In the genomic region with DNA sequence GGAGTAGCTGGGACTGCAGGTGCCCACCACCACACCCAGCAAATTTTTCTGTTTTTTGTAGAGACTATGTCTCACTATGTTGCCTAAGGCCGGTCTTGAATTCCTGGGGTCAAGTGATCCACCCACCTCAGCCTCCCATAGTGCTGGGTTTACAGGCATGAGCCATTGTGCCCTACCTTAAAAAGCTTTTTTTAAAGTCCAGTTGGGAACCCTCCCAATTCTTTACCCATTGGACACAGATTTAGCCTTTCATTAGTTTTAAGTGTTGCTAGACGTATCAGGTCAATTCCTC, we compare ENCODE assay signal across 15 cellular contexts. TPM values are rescaled to one million over a fixed set of nuclear protein-coding genes. Genes with fewer than 3 reads are reported as not detected.
DNase-seq lines count a peak whose midpoint lies in the region; ATAC-seq lines count a peak whose summit lies in the region.
"Had no signal": no experiment of that assay in that cellular context is flagged by ENCODE, and none has a peak within 500 bp of the region (broad histone marks: within the 10 kb centered on the region; RNA-seq: fewer than 3 reads in every experiment).

No MANE protein-coding gene starts in this region.

- no peaks in the 10 kb centered on the region for H3K36me3 ChIP-seq in CD4-positive, alpha-beta memory T cell (ENCODE audit: insufficient read depth, low read length)
- H3K36me3 ChIP-seq: thyroid gland had no signal

- POLR2A ChIA-PET in CD4-positive, alpha-beta memory T cell (lab: Charles Lee; ENCODE audit: partially characterized antibody): interaction anchor here (2.1 to 5.7 kb wide), 7 partner anchors 11 to 76 kb away, joined by 11 to 144 read pairs (median 50); a partner anchor contains a TSS
- POLR2A ChIA-PET in naive thymus-derived CD8-positive, alpha-beta T cell (lab: Charles Lee): interaction anchor here (0.6 to 6.2 kb wide), 8 partner anchors 12 to 75 kb away, joined by 3 to 97 read pairs (median 22); a partner anchor contains a TSS

- no peaks in the 10 kb centered on the region for H3K27me3 Mint-ChIP-seq in CD4-positive, alpha-beta memory T cell
- H3K27me3 Mint-ChIP-seq in activated T-helper 1 cell treated with anti-CD3 and anti-CD28 coated beads, Interleukin-12 subunit alpha, Interleukin-12 subunit beta, Interleukin-2, Interleukin-4 antibody, amounts not matched to agents 30 ng/mL and 10 ng/mL and 1 ng/mL, durations not matched to agents 14 hours and 24 hours and 36 hours (ENCODE audit: insufficient read depth): no peaks in the 10 kb centered on the region
- H3K27me3 Mint-ChIP-seq in naive thymus-derived CD8-positive, alpha-beta T cell: no peaks in the 10 kb centered on the region

- no peaks in the 10 kb centered on the region for H3K9me3 ChIP-seq in CD4-positive, alpha-beta memory T cell (ENCODE audit: control insufficient read depth in 1 of 2, low read length in 2 of 2)
- H3K9me3 ChIP-seq: thyroid gland had no signal

- peak overlapping the region; percentile 97 for H3K27ac ChIP-seq in CD4-positive, alpha-beta memory T cell (ENCODE audit: low read depth, low read length)
- H3K27ac ChIP-seq: thyroid gland had no signal

- no peak overlapping the region for H3K4me3 ChIP-seq in CD4-positive, alpha-beta memory T cell (ENCODE audit: low read length in 2 of 2)

- peaks cover 0 to 16% of the 10 kb centered on the region in 2 donors for H3K36me3 Mint-ChIP-seq in CD4-positive, alpha-beta memory T cell
- H3K36me3 Mint-ChIP-seq in activated T-helper 1 cell treated with anti-CD3 and anti-CD28 coated beads, Interleukin-12 subunit alpha, Interleukin-12 subunit beta, Interleukin-2, Interleukin-4 antibody, amounts not matched to agents 30 ng/mL and 10 ng/mL and 1 ng/mL, durations not matched to agents 14 hours and 24 hours and 36 hours (ENCODE audit: low read depth): no peaks in the 10 kb centered on the region
- H3K36me3 Mint-ChIP-seq in naive thymus-derived CD8-positive, alpha-beta T cell: peaks cover 0 to 2% (median 0%) of the 10 kb centered on the region in 3 donors

- intact Hi-C loops in CD4-positive, alpha-beta memory T cell (cut with micrococcal nuclease): loop anchor here (5.0 kb wide), 1 partner anchor 36 kb away; no protein-coding TSS in a partner anchor
- intact Hi-C loops in activated T-helper 1 cell treated with anti-CD3 and anti-CD28 coated beads, Interleukin-12 subunit alpha, Interleukin-12 subunit beta, Interleukin-2, Interleukin-4 antibody, amounts not matched to agents 30 ng/mL and 10 ng/mL and 1 ng/mL, durations not matched to agents 14 hours and 24 hours and 36 hours (cut with micrococcal nuclease): loop anchor here (5.0 to 10.0 kb wide), 2 partner anchors 594 to 899 kb away; a partner anchor contains a TSS

- in situ Hi-C loops in KBM-7 (cut with MboI; ENCODE audit: low pct_unique_long_range_greater_than_20kb, low sequenced_read_pairs): no loop called here

- peaks cover 0 to 1% (median 0%) of the 10 kb centered on the region in 8 donors for H3K9me3 Mint-ChIP-seq in CD4-positive, alpha-beta memory T cell
- no peaks in the 10 kb centered on the region for H3K9me3 Mint-ChIP-seq in activated T-helper 1 cell treated with anti-CD3 and anti-CD28 coated beads, Interleukin-12 subunit alpha, Interleukin-12 subunit beta, Interleukin-2, Interleukin-4 antibody, amounts not matched to agents 30 ng/mL and 10 ng/mL and 1 ng/mL, durations not matched to agents 14 hours and 24 hours and 36 hours
- no peaks in the 10 kb centered on the region for H3K9me3 Mint-ChIP-seq in naive thymus-derived CD8-positive, alpha-beta T cell

- no peaks in the 10 kb centered on the region for H3K27me3 ChIP-seq in CD4-positive, alpha-beta memory T cell (ENCODE audit: insufficient read depth, low read length)
- H3K27me3 ChIP-seq: thyroid gland had no signal

- H3K4me1 ChIP-seq in CD4-positive, alpha-beta memory T cell (ENCODE audit: insufficient read depth, low read length): peaks cover 35% of the 10 kb centered on the region

- peaks cover 23 to 56% (median 43%) of the 10 kb centered on the region in 4 donors for H3K4me1 Mint-ChIP-seq in CD4-positive, alpha-beta memory T cell
- H3K4me1 Mint-ChIP-seq in activated T-helper 1 cell treated with anti-CD3 and anti-CD28 coated beads, Interleukin-12 subunit alpha, Interleukin-12 subunit beta, Interleukin-2, Interleukin-4 antibody, amounts not matched to agents 30 ng/mL and 10 ng/mL and 1 ng/mL, durations not matched to agents 14 hours and 24 hours and 36 hours (ENCODE audit: low read depth): peaks cover 68% of the 10 kb centered on the region
- H3K4me1 Mint-ChIP-seq in naive thymus-derived CD8-positive, alpha-beta T cell: peaks cover 13 to 47% (median 33%) of the 10 kb centered on the region in 4 donors

- peak overlapping the region in 7 of 8 donors; percentile 27 to 98 (median 66) for H3K4me3 Mint-ChIP-seq in CD4-positive, alpha-beta memory T cell
- H3K4me3 Mint-ChIP-seq in activated T-helper 1 cell treated with anti-CD3 and anti-CD28 coated beads, Interleukin-12 subunit alpha, Interleukin-12 subunit beta, Interleukin-2, Interleukin-4 antibody, amounts not matched to agents 30 ng/mL and 10 ng/mL and 1 ng/mL, durations not matched to agents 14 hours and 24 hours and 36 hours: peak overlapping the region; percentile 70
- peak overlapping the region; percentile 22 to 76 (median 56) for H3K4me3 Mint-ChIP-seq in naive thymus-derived CD8-positive, alpha-beta T cell

- peak overlapping the region; percentile 57 to 99 (median 83) for H3K27ac Mint-ChIP-seq in CD4-positive, alpha-beta memory T cell
- peak overlapping the region; percentile 75 for H3K27ac Mint-ChIP-seq in activated T-helper 1 cell treated with anti-CD3 and anti-CD28 coated beads, Interleukin-12 subunit alpha, Interleukin-12 subunit beta, Interleukin-2, Interleukin-4 antibody, amounts not matched to agents 30 ng/mL and 10 ng/mL and 1 ng/mL, durations not matched to agents 14 hours and 24 hours and 36 hours
- H3K27ac Mint-ChIP-seq in naive thymus-derived CD8-positive, alpha-beta T cell: peak overlapping the region; percentile 13 to 89 (median 80)

- ATAC-seq in naive thymus-derived CD8-positive, alpha-beta T cell: no peak
- ATAC-seq in HG03280 (IDR thresholded peaks at IDR 0.05; ENCODE audit: unreplicated experiment): no peak

- CTCF ChIA-PET in CD4-positive, alpha-beta memory T cell (lab: Charles Lee; ENCODE audit: partially characterized antibody): interaction anchor here (0.5 to 5.5 kb wide), 6 partner anchors 27 to 62 kb away, joined by 3 to 35 read pairs (median 3); no protein-coding TSS in a partner anchor

- no peak for DNase-seq in CD4-positive, alpha-beta memory T cell
- DNase-seq in ELF-1 (ENCODE audit: low read depth, low spot score) (peak; percentile 23), KBM-7 (no peak), NCI-H226 (no peak)
- DNase-seq in activated T-helper 1 cell treated with anti-CD3 and anti-CD28 coated beads, Interleukin-12 subunit alpha, Interleukin-12 subunit beta, Interleukin-2, Interleukin-4 antibody, amounts not matched to agents 30 ng/mL and 10 ng/mL and 1 ng/mL, durations not matched to agents 14 hours and 24 hours and 36 hours (ENCODE audit: low spot score): no peak
- no peak for DNase-seq in naive thymus-derived CD8-positive, alpha-beta T cell
- DNase-seq: C1 segment of cervical spinal cord, cerebellar nuclear complex, H7, NCI-H1930, NCI-H510A treated with DMSO at 0.1 percent for 48 hours, nucleus accumbens, SIG-M5, thyroid gland had no signal

RNA-seq across cellular contexts. Expression of a gene that starts 1.7 kb away (rescaled TPM):
- total RNA-seq in CD4-positive, alpha-beta memory T cell: 10 to 100 TPM; 63.1 to 69.4 TPM
- polyA plus RNA-seq in CD4-positive, alpha-beta memory T cell: 10 to 100 TPM in 1 of 2 donors, 1 to 10 TPM in 1; 8.4 to 21.3 TPM
- 50.8 and 59.0 TPM in 2 replicates for total RNA-seq in activated T-helper 1 cell treated with anti-CD3 and anti-CD28 coated beads, Interleukin-12 subunit alpha, Interleukin-12 subunit beta, Interleukin-2, Interleukin-4 antibody, amounts not matched to agents 30 ng/mL and 10 ng/mL and 1 ng/mL, durations not matched to agents 14 hours and 24 hours and 36 hours
- 10 to 100 TPM; 58.4 to 62.9 TPM for total RNA-seq in naive thymus-derived CD8-positive, alpha-beta T cell
- polyA plus RNA-seq in naive thymus-derived CD8-positive, alpha-beta T cell: 10 to 100 TPM in 2 of 3 donors, 1 to 10 TPM in 1; 9.3 to 12.0 (median 11.2) TPM
